Comparison of ENCODE assay signal across 24 cellular contexts in genomic region chr2:101262142-101262541, GRCh38.
"Had no signal": no experiment of that assay in that cellular context is flagged by ENCODE, and none has a peak within 500 bp of the region (broad histone marks: within the 10 kb centered on the region; RNA-seq: fewer than 3 reads in every experiment).

No MANE protein-coding gene starts in this region.

- H3K27ac ChIP-seq: body of pancreas, lower lobe of right lung, neural progenitor cell, skin epidermis, thoracic aorta, uterus had no signal

- ATAC-seq: activated CD8-positive, alpha-beta T cell treated with anti-CD3 and anti-CD28 coated beads for 36 hours; body of pancreas; esophagus mucosa; lower lobe of right lung; natural killer cell; sciatic nerve; T-cell had no signal

- DNase-seq: activated B cell treated with CpG ODN at 0.5 μM for 24 hours; activated CD4-positive, alpha-beta T cell treated with anti-CD3 and anti-CD28 coated beads, Interleukin-2, amount 50 U/mL, for 1 hour; activated CD8-positive, alpha-beta T cell treated with anti-CD3 and anti-CD28 coated beads for 36 hours; activated gamma-delta T cell treated with Interleukin-2 at 50 U/mL for 16 hours; anterior cingulate cortex; body of pancreas; foreskin fibroblast; head of caudate nucleus; lower lobe of right lung; mesendoderm; natural killer cell; stimulated activated CD4-positive, alpha-beta T cell treated with anti-CD3 and anti-CD28 coated beads, Interleukin-12 subunit alpha, Interleukin-12 subunit beta, amount 100 ng/mL, for 4 hours; stimulated activated CD4-positive, alpha-beta T cell treated with anti-CD3 and anti-CD28 coated beads, Interleukin-4, amount 100 ng/mL, for 1 hour; T-cell; trophoblast cell; uterus had no signal

- H3K4me3 ChIP-seq: body of pancreas, lower lobe of right lung, neural progenitor cell, skin epidermis, thoracic aorta, uterus had no signal

- H3K9me3 Mint-ChIP-seq: activated B cell treated with CpG ODN at 0.5 μM for 24 hours; activated CD8-positive, alpha-beta T cell treated with anti-CD3 and anti-CD28 coated beads for 36 hours; activated naive CD4-positive, alpha-beta T cell treated with anti-CD3 and anti-CD28 coated beads, Interleukin-2, amount 50 U/mL, for 24 hours; activated T-helper 1 cell treated with anti-CD3 and anti-CD28 coated beads, Interleukin-12 subunit alpha, Interleukin-12 subunit beta, Interleukin-2, Interleukin-4 antibody, amounts not matched to agents 30 ng/mL and 10 ng/mL and 1 ng/mL, durations not matched to agents 14 hours and 24 hours and 36 hours; natural killer cell; stimulated activated naive CD8-positive, alpha-beta T cell treated with anti-CD3 and anti-CD28 coated beads, Interleukin-15, Interleukin-2, amounts not matched to agents 100 ng/mL and 50 ng/mL, for 24 hours; T-cell had no signal

- H3K36me3 ChIP-seq: neural progenitor cell, uterus had no signal

- H3K4me1 Mint-ChIP-seq: activated B cell treated with CpG ODN at 0.5 μM for 24 hours, neural progenitor cell had no signal

- H3K4me1 ChIP-seq: lower lobe of right lung, neural progenitor cell, uterus had no signal

- H3K27ac Mint-ChIP-seq: activated B cell treated with CpG ODN at 0.5 μM for 24 hours; activated CD8-positive, alpha-beta T cell treated with anti-CD3 and anti-CD28 coated beads for 36 hours; activated T-helper 1 cell treated with anti-CD3 and anti-CD28 coated beads, Interleukin-12 subunit alpha, Interleukin-12 subunit beta, Interleukin-2, Interleukin-4 antibody, amounts not matched to agents 30 ng/mL and 10 ng/mL and 1 ng/mL, durations not matched to agents 14 hours and 24 hours and 36 hours; neural progenitor cell; stimulated activated naive CD8-positive, alpha-beta T cell treated with anti-CD3 and anti-CD28 coated beads, Interleukin-15, Interleukin-2, amounts not matched to agents 100 ng/mL and 50 ng/mL, for 24 hours had no signal

- H3K27me3 Mint-ChIP-seq: activated B cell treated with CpG ODN at 0.5 μM for 24 hours; activated CD8-positive, alpha-beta T cell treated with anti-CD3 and anti-CD28 coated beads for 36 hours; activated naive CD4-positive, alpha-beta T cell treated with anti-CD3 and anti-CD28 coated beads, Interleukin-2, amount 50 U/mL, for 24 hours; stimulated activated naive CD8-positive, alpha-beta T cell treated with anti-CD3 and anti-CD28 coated beads, Interleukin-15, Interleukin-2, amounts not matched to agents 100 ng/mL and 50 ng/mL, for 24 hours; T-cell had no signal

- H3K27me3 ChIP-seq: body of pancreas, neural progenitor cell, uterus had no signal

- H3K9me3 ChIP-seq: body of pancreas, lower lobe of right lung, thoracic aorta, uterus had no signal

- H3K4me3 Mint-ChIP-seq: activated B cell treated with CpG ODN at 0.5 μM for 24 hours; activated CD8-positive, alpha-beta T cell treated with anti-CD3 and anti-CD28 coated beads for 36 hours; activated naive CD4-positive, alpha-beta T cell treated with anti-CD3 and anti-CD28 coated beads, Interleukin-2, amount 50 U/mL, for 24 hours; activated T-helper 1 cell treated with anti-CD3 and anti-CD28 coated beads, Interleukin-12 subunit alpha, Interleukin-12 subunit beta, Interleukin-2, Interleukin-4 antibody, amounts not matched to agents 30 ng/mL and 10 ng/mL and 1 ng/mL, durations not matched to agents 14 hours and 24 hours and 36 hours; natural killer cell; neural progenitor cell; stimulated activated naive CD8-positive, alpha-beta T cell treated with anti-CD3 and anti-CD28 coated beads, Interleukin-15, Interleukin-2, amounts not matched to agents 100 ng/mL and 50 ng/mL, for 24 hours; T-cell had no signal
